16 cellular contexts compared by ENCODE assay signal in the genomic region with DNA sequence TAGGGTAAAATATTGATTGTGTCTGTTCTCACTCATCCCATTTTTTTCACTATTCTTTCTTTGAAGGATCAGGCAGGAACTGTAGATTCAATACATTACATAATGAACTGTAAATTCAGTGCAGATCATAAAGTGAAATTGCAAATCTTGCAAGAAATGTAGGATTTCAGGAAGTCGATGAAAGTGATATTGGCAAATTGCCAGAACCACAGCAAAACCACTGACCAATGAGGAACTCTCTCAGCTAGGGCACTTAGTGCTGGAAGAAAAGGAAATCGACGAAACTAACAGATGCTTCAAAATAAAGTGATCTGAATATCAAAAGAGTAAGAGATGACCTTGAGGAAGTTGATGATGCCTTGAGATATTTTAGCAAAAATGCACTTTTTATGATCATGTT. TPM values are rescaled to one million over a fixed set of nuclear protein-coding genes. Genes with fewer than 3 reads are reported as not detected.
"Had no signal": no experiment of that assay in that cellular context is flagged by ENCODE, and none has a peak within 500 bp of the region (broad histone marks: within the 10 kb centered on the region; RNA-seq: fewer than 3 reads in every experiment).

No MANE protein-coding gene starts in this region.

- H3K27ac ChIP-seq: lower lobe of right lung, parathyroid adenoma, WERI-Rb-1 had no signal

- H3K4me3 ChIP-seq: dorsolateral prefrontal cortex, lower lobe of right lung had no signal

- DNase-seq: activated CD4-positive, alpha-beta T cell treated with anti-CD3 and anti-CD28 coated beads for 4 hours; activated CD8-positive, alpha-beta memory T cell treated with anti-CD3 and anti-CD28 coated beads, Interleukin-2, amount 50 U/mL, for 4 hours; activated CD8-positive, alpha-beta T cell treated with anti-CD3 and anti-CD28 coated beads for 36 hours; activated naive CD8-positive, alpha-beta T cell treated with anti-CD3 and anti-CD28 coated beads, Interleukin-2, amount 10 ng/mL, durations not matched to agents 7 days and 5 days; activated T-cell treated with anti-CD3 and anti-CD28 coated beads, Interleukin-2, amount 50 U/mL, for 72 hours; anterior cingulate cortex; dorsolateral prefrontal cortex; glutamatergic neuron; immature natural killer cell; left cardiac atrium; lower lobe of right lung; naive B cell; stimulated activated naive B cell treated with anti-CD40 and anti-IgM and Interleukin-4, amounts not matched to agents 10 μg/mL and 1 μg/mL and 100 μg/mL, for 72 hours; WERI-Rb-1 had no signal

- H3K4me1 ChIP-seq: lower lobe of right lung, parathyroid adenoma had no signal

- H3K36me3 ChIP-seq: lower lobe of right lung, WERI-Rb-1 had no signal

- H3K9me3 ChIP-seq: lower lobe of right lung had no signal

- ATAC-seq: activated CD8-positive, alpha-beta T cell treated with anti-CD3 and anti-CD28 coated beads for 36 hours; activated T-cell treated with anti-CD3 and anti-CD28 coated beads, Interleukin-2, amount 50 U/mL, for 72 hours; esophagus mucosa; left cardiac atrium; lower lobe of right lung; stimulated activated naive B cell treated with anti-CD40 and anti-IgM and Interleukin-4, amounts not matched to agents 10 μg/mL and 1 μg/mL and 100 μg/mL, for 72 hours had no signal

RNA-seq across cellular contexts. Expression of gene TMEM132B, which starts 36.7 kb away (rescaled TPM):
- total RNA-seq: activated CD8-positive, alpha-beta T cell treated with anti-CD3 and anti-CD28 coated beads for 36 hours; activated naive CD8-positive, alpha-beta T cell treated with anti-CD3 and anti-CD28 coated beads, Interleukin-2, amount 10 ng/mL, durations not matched to agents 7 days and 5 days; activated T-cell treated with anti-CD3 and anti-CD28 coated beads, Interleukin-2, amount 50 U/mL, for 72 hours had no signal
